In the genomic region with DNA sequence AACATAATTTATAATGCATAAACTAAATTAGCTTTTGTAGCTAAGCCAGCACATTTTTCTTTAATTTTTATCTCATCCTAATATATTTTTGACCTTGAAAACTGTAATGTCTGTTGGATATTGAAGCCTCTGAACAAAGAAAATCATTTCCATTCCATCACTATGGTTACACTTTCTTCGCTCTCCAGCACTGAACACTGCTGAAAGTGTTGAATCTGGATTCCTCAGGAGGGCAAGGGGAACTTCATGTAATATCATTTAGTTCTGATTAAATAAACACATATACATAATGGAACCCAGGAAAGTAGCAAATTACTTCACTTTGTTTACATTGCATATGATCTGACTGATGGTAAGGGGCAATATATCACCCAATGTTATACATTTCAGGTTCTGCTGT, we compare ENCODE assay signal across 18 cellular contexts.
A peak's percentile ranks its signal among the peaks of the same experiment; 100 is the strongest.
DNase-seq lines count a peak whose midpoint lies in the region; ATAC-seq and TF ChIP-seq lines count a peak whose summit lies in the region.
"Had no signal": no experiment of that assay in that cellular context is flagged by ENCODE, and none has a peak within 500 bp of the region (broad histone marks: within the 10 kb centered on the region; RNA-seq: fewer than 3 reads in every experiment).

No MANE protein-coding gene starts in this region.

- peak overlapping the region; percentile 69 for H2AFZ ChIP-seq in neural cell (ENCODE audit: low read depth, low read length)

- no peak for DNase-seq in right lobe of liver
- DNase-seq in NCI-H187 (lab: John Stamatoyannopoulos, UW): no peak
- DNase-seq in vagina (ENCODE audit: extremely low spot score in 2 of 2): no peak
- DNase-seq: AML-193; Caco-2; Calu3; CD4-positive, alpha-beta T cell; CD8-positive, alpha-beta T cell; DMS79 treated with DMSO at 0.1 percent for 48 hours; GF-D8 had no signal

- H3K9ac ChIP-seq in liver (ENCODE audit: low read depth in 1 of 2, low read length in 2 of 2) (no peak overlapping the region), neural cell (ENCODE audit: low read length) (peak overlapping the region; percentile 34)
- H3K9ac ChIP-seq: BLaER1 treated with 17β-estradiol and CSF1 and Interleukin-3, amounts not matched to agents 10 nM and 100 nM had no signal

- TF ChIP-seq POLR2A in right lobe of liver (IDR thresholded peaks at IDR 0.05) (no peak), vagina (IDR thresholded peaks at IDR 0.05) (no peak)

- H3K4me1 ChIP-seq in liver (ENCODE audit: control insufficient read depth in 4 of 4, insufficient read depth in 4 of 4, low read length in 3 of 4) (peaks cover 0 to 3% (median 0%) of the 10 kb centered on the region in 4 donors), right lobe of liver (no peaks in the 10 kb centered on the region), vagina (no peaks in the 10 kb centered on the region)
- H3K4me1 ChIP-seq: A549; BLaER1 treated with 17β-estradiol and CSF1 and Interleukin-3, amounts not matched to agents 10 nM and 100 nM; Caco-2 had no signal

- H3K9me2 ChIP-seq in neural cell (ENCODE audit: insufficient read depth, low read length): no peaks in the 10 kb centered on the region

- H3K4me3 ChIP-seq in liver (ENCODE audit: low read depth in 1 of 3, low read length in 3 of 3): no peak overlapping the region
- H3K4me3 ChIP-seq in right lobe of liver: no peak overlapping the region
- peak overlapping the region; percentile 6 for H3K4me3 ChIP-seq in neural cell (ENCODE audit: low read length)
- H3K4me3 ChIP-seq in vagina: no peak overlapping the region
- H3K4me3 ChIP-seq: A549; BLaER1 treated with 17β-estradiol and CSF1 and Interleukin-3, amounts not matched to agents 10 nM and 100 nM had no signal

- H3K27me3 ChIP-seq in liver (ENCODE audit: control insufficient read depth in 4 of 4, insufficient read depth in 4 of 4, low read length in 3 of 4): no peaks in the 10 kb centered on the region
- no peaks in the 10 kb centered on the region for H3K27me3 ChIP-seq in right lobe of liver
- H3K27me3 ChIP-seq in neural cell (ENCODE audit: insufficient read depth, low read depth, low read length): no peaks in the 10 kb centered on the region
- no peaks in the 10 kb centered on the region for H3K27me3 ChIP-seq in vagina
- H3K27me3 ChIP-seq: BLaER1 treated with 17β-estradiol and CSF1 and Interleukin-3, amounts not matched to agents 10 nM and 100 nM had no signal

- no peaks in the 10 kb centered on the region for H3K79me2 ChIP-seq in neural cell (replicated peaks; ENCODE audit: insufficient read depth, low read length)

- H4K20me1 ChIP-seq in neural cell (ENCODE audit: insufficient read depth): no peaks in the 10 kb centered on the region
- H4K20me1 ChIP-seq: BLaER1 treated with 17β-estradiol and CSF1 and Interleukin-3, amounts not matched to agents 10 nM and 100 nM had no signal

- H3K36me3 ChIP-seq in liver (ENCODE audit: control insufficient read depth in 4 of 4, insufficient read depth in 3 of 4, low read depth in 1 of 4, low read length in 3 of 4) (no peaks in the 10 kb centered on the region), right lobe of liver (no peaks in the 10 kb centered on the region), neural cell (ENCODE audit: insufficient read depth, low read length) (no peaks in the 10 kb centered on the region), vagina (no peaks in the 10 kb centered on the region)
- H3K36me3 ChIP-seq: BLaER1 treated with 17β-estradiol and CSF1 and Interleukin-3, amounts not matched to agents 10 nM and 100 nM had no signal

- peak overlapping the region in 4 of 5 experiments; percentile 49 to 75 (median 56) for H3K27ac Mint-ChIP-seq in brain
- H3K27ac Mint-ChIP-seq: B cell; CD4-positive, alpha-beta T cell; CD8-positive, alpha-beta T cell had no signal

- H3F3A ChIP-seq in neural cell (ENCODE audit: insufficient read depth, low read length, poor library complexity, severe bottlenecking): no peaks in the 10 kb centered on the region

- TF ChIP-seq RAD21 in liver (IDR thresholded peaks at IDR 0.05) (no peak), neural cell (conservative IDR thresholded peaks at IDR 0.05) (peak; percentile 25)

- H3K9me3 ChIP-seq in liver (ENCODE audit: control insufficient read depth in 4 of 4, low read length in 3 of 4) (no peaks in the 10 kb centered on the region), right lobe of liver (no peaks in the 10 kb centered on the region), neural cell (ENCODE audit: low read length) (peaks cover 3% of the 10 kb centered on the region), vagina (no peaks in the 10 kb centered on the region)
- H3K9me3 ChIP-seq: A549; BLaER1 treated with 17β-estradiol and CSF1 and Interleukin-3, amounts not matched to agents 10 nM and 100 nM; Caco-2 had no signal

- H3K9me3 Mint-ChIP-seq in brain: peaks cover 0 to 4% (median 4%) of the 10 kb centered on the region in 5 experiments

- H3K4me1 Mint-ChIP-seq in brain: peaks cover 22% of the 10 kb centered on the region
- H3K4me1 Mint-ChIP-seq: B cell had no signal

- H3K27me3 Mint-ChIP-seq in brain: no peaks in the 10 kb centered on the region
- H3K27me3 Mint-ChIP-seq: B cell; CD4-positive, alpha-beta T cell had no signal

- TF ChIP-seq CTCF in liver (IDR thresholded peaks at IDR 0.05; ENCODE audit: low read depth, low read length, missing input control) (no peak), right lobe of liver (IDR thresholded peaks at IDR 0.05) (no peak), brain (conservative IDR thresholded peaks at IDR 0.05) (no peak), neural cell (IDR thresholded peaks at IDR 0.05; ENCODE audit: poor library complexity, severe bottlenecking) (no peak), vagina (IDR thresholded peaks at IDR 0.05) (no peak)

- ATAC-seq in right lobe of liver: no peak
- ATAC-seq: A549; CD8-positive, alpha-beta T cell had no signal

- no peak for TF ChIP-seq EP300 in neural cell (conservative IDR thresholded peaks at IDR 0.05; ENCODE audit: poor library complexity, severe bottlenecking)

- no peak overlapping the region for H3K27ac ChIP-seq in liver (ENCODE audit: low read depth in 1 of 2, low read length in 2 of 2)
- H3K27ac ChIP-seq in right lobe of liver: no peak overlapping the region
- H3K27ac ChIP-seq in neural cell (ENCODE audit: low read length): peak overlapping the region; percentile 65
- H3K27ac ChIP-seq in vagina: no peak overlapping the region
- H3K27ac ChIP-seq: 22Rv1; A549; BLaER1 treated with 17β-estradiol and CSF1 and Interleukin-3, amounts not matched to agents 10 nM and 100 nM; C4-2B had no signal

- peak overlapping the region in 1 of 5 experiments; percentile 36 for H3K4me3 Mint-ChIP-seq in brain
- H3K4me3 Mint-ChIP-seq: B cell; CD4-positive, alpha-beta T cell; CD8-positive, alpha-beta T cell had no signal

- intact Hi-C loops in right lobe of liver (cut with DNase I): no loop called here
- intact Hi-C loops in vagina (cut with DNase I): no loop called here

- H3K4me2 ChIP-seq in neural cell (ENCODE audit: low read length): peak overlapping the region; percentile 60
- H3K4me2 ChIP-seq: A549; BLaER1 treated with 17β-estradiol and CSF1 and Interleukin-3, amounts not matched to agents 10 nM and 100 nM had no signal

- H3K36me3 Mint-ChIP-seq in brain: no peaks in the 10 kb centered on the region
- H3K36me3 Mint-ChIP-seq: CD8-positive, alpha-beta T cell had no signal

- WGBS in liver: 89% methylated on average over 1 of the region's 1 CpG
- 100% methylated on average over 1 of the region's 1 CpG for WGBS in right lobe of liver (ENCODE audit: insufficient coverage, low coverage, low lambda C conversion rate, missing lambda C conversion rate)

TF ChIP-seq in liver, 16 proteins besides CTCF, POLR2A, EP300 and RAD21 (continues in another document):
- TF ChIP-seq MAX (IDR thresholded peaks at IDR 0.05): no peak

TF ChIP-seq in neural cell, 6 proteins besides CTCF, POLR2A, EP300 and RAD21:
- TF ChIP-seq POLR2AphosphoS5 (IDR thresholded peaks at IDR 0.05): no peak
- TF ChIP-seq EZH2 (IDR thresholded peaks at IDR 0.05; ENCODE audit: borderline replicate concordance, insufficient read depth, low read length, poor library complexity, severe bottlenecking): no peak
- TF ChIP-seq, protein P1, sequence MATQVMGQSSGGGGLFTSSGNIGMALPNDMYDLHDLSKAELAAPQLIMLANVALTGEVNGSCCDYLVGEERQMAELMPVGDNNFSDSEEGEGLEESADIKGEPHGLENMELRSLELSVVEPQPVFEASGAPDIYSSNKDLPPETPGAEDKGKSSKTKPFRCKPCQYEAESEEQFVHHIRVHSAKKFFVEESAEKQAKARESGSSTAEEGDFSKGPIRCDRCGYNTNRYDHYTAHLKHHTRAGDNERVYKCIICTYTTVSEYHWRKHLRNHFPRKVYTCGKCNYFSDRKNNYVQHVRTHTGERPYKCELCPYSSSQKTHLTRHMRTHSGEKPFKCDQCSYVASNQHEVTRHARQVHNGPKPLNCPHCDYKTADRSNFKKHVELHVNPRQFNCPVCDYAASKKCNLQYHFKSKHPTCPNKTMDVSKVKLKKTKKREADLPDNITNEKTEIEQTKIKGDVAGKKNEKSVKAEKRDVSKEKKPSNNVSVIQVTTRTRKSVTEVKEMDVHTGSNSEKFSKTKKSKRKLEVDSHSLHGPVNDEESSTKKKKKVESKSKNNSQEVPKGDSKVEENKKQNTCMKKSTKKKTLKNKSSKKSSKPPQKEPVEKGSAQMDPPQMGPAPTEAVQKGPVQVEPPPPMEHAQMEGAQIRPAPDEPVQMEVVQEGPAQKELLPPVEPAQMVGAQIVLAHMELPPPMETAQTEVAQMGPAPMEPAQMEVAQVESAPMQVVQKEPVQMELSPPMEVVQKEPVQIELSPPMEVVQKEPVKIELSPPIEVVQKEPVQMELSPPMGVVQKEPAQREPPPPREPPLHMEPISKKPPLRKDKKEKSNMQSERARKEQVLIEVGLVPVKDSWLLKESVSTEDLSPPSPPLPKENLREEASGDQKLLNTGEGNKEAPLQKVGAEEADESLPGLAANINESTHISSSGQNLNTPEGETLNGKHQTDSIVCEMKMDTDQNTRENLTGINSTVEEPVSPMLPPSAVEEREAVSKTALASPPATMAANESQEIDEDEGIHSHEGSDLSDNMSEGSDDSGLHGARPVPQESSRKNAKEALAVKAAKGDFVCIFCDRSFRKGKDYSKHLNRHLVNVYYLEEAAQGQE (IDR thresholded peaks at IDR 0.05; ENCODE audit: borderline replicate concordance): peak; percentile 49
